Comparison of ENCODE assay signal across 1 cellular context in the genomic region with DNA sequence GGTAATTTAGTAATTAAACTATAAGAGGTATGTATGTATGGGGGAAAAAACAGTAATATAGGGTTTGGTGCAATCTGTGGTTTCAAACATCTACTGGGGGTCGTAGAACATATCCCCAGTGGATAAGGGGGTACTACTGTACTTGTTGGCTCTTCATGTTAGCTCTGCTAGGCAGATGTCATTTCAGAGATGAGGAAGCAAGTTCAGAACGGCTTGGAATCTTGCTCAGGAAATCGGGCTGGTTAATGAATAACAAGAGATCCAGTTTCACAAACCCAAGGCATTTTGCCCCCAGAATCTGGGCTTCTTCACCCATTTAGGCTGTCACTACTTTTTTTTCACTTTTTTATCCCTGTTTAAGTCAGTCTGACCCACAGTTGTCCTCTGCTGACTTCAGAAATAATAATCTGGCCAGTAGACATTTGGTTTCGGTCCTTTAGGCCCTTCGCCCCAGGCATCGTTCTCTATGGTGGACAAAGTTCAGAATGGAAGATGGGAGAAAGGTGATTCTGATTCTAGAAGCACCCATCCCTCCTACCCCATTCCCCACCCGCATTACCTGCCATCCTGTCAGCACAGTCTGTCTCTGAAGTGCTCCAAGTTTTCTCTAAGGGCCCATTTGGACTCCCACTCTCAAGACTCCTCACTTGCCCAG.
A peak's percentile ranks its signal among the peaks of the same experiment; 100 is the strongest.
TF ChIP-seq lines count a peak whose summit lies in the region.

No MANE protein-coding gene starts in this region.

TF ChIP-seq in liver, 16 proteins besides CTCF, POLR2A, EP300 and RAD21:
- TF ChIP-seq HNF4A (conservative IDR thresholded peaks at IDR 0.05), result peak; percentile 25 to 30
- TF ChIP-seq, protein P1, sequence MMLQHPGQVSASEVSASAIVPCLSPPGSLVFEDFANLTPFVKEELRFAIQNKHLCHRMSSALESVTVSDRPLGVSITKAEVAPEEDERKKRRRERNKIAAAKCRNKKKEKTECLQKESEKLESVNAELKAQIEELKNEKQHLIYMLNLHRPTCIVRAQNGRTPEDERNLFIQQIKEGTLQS (IDR thresholded peaks at IDR 0.05), result no peak
- peak; percentile 8 for TF ChIP-seq SP1 (IDR thresholded peaks at IDR 0.05)
